Comparison of ENCODE assay signal across 8 cellular contexts in the genomic region with DNA sequence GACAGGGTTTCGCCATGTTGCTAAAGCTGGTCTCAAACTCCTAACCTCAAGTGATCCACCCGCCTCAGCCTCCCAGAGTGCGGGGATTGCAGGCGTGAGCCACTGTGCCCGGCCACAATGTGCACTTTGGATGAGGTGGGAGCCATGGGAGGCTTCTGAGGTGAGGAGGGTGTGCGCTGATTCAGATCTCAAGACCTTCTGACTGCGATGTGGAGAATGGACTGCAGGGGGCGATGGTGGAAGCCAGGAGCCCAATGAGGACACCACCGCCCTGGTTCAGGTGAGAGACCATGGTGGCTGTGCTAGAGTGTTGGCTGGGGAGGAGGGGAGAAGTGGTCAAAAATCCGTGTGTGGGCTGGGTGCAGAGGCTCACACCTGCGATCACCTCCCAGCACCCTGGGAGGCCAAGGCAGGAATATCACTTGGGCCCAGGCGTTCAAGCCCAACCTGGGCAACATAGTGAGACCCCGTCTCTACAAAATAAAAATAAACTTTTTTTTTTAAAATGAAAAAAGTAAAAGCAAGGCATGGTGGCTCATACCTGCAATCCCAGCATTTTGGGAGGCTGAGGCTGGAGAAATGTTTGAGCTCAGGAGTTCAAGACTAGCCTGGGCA. TPM values are rescaled to one million over a fixed set of nuclear protein-coding genes. Genes with fewer than 3 reads are reported as not detected.
DNase-seq lines count a peak whose midpoint lies in the region; ATAC-seq and TF ChIP-seq lines count a peak whose summit lies in the region.
"Had no signal": no experiment of that assay in that cellular context is flagged by ENCODE, and none has a peak within 500 bp of the region (broad histone marks: within the 10 kb centered on the region; RNA-seq: fewer than 3 reads in every experiment).

No MANE protein-coding gene starts in this region.

- in situ Hi-C loops in GM13976 (cut with MboI; ENCODE audit: low sequenced_read_pairs, unreplicated experiment) (no loop called here), astrocyte of the cerebellum (cut with HindIII; ENCODE audit: low sequenced_read_pairs) (no loop called here)

- ATAC-seq in natural killer cell (peak; percentile 44 to 70 (median 61)), GM18511 (IDR thresholded peaks at IDR 0.05; ENCODE audit: unreplicated experiment) (no peak), GM19023 (IDR thresholded peaks at IDR 0.05; ENCODE audit: unreplicated experiment) (no peak)

- H3K27me3 Mint-ChIP-seq in natural killer cell (ENCODE audit: low read depth in 2 of 2): no peaks in the 10 kb centered on the region

- H3K4me1 Mint-ChIP-seq in natural killer cell: peaks cover 7 to 23% of the 10 kb centered on the region in 2 donors

- H3K9me3 Mint-ChIP-seq in natural killer cell: no peaks in the 10 kb centered on the region

- no peak overlapping the region for H3K27ac Mint-ChIP-seq in natural killer cell

- H3K4me3 ChIP-seq in astrocyte of the cerebellum (ENCODE audit: low read depth, low read length): no peak overlapping the region

- no peaks in the 10 kb centered on the region for H3K36me3 Mint-ChIP-seq in natural killer cell

- DNase-seq in GM13976 (ENCODE audit: low spot score) (peak; percentile 50), SK-N-DZ (ENCODE audit: low spot score) (peak; percentile 24), astrocyte of the cerebellum (ENCODE audit: low read depth) (no peak), natural killer cell (peak; percentile 38), NCI-H187 (lab: John Stamatoyannopoulos, UW) (no peak)

- no peak overlapping the region for H3K4me3 Mint-ChIP-seq in natural killer cell

- intact Hi-C loops in natural killer cell (cut with micrococcal nuclease): no loop called here

- peak; percentile 50 for TF ChIP-seq CTCF in GM13976 (IDR thresholded peaks at IDR 0.05; ENCODE audit: borderline replicate concordance, control extremely low read depth, extremely low read depth, insufficient read depth, missing control alignments)
- peak; percentile 49 for TF ChIP-seq CTCF in astrocyte of the cerebellum (IDR thresholded peaks at IDR 0.05; ENCODE audit: low read depth, low read length, missing control alignments)
- peak; percentile 24 for TF ChIP-seq CTCF in natural killer cell (IDR thresholded peaks at IDR 0.05)

RNA-seq across cellular contexts. Expression of gene INAFM1, which starts 5.6 kb away (rescaled TPM):
- 2.1 and 2.9 TPM in 2 replicates for polyA plus RNA-seq in SK-N-DZ (2014; cell fraction: cytosol; rRNA removed)
- 2.4 and 7.3 TPM in 2 replicates for polyA plus RNA-seq in SK-N-DZ (2014; cell fraction: nucleus; rRNA removed)
- 10 to 100 TPM in 1 of 3 donors, 1 to 10 TPM in 2; 9.1 to 10.3 (median 9.5) TPM for total RNA-seq in natural killer cell

RNA-seq across cellular contexts. Expression of gene CCDC9, which starts 24.0 kb away (rescaled TPM):
- polyA plus RNA-seq in SK-N-DZ (2014; cell fraction: cytosol; rRNA removed): 1.4 and 3.0 TPM in 2 replicates
- 3.2 and 3.6 TPM in 2 replicates for polyA plus RNA-seq in SK-N-DZ (2014; cell fraction: nucleus; rRNA removed)
- 10 to 100 TPM; 49.6 to 55.8 (median 55.4) TPM for total RNA-seq in natural killer cell

RNA-seq across cellular contexts. Expression of gene C5AR1, which starts 29.4 kb away (rescaled TPM):
- not detected in 2 replicates for polyA plus RNA-seq in SK-N-DZ (2014; cell fraction: cytosol; rRNA removed)
- not detected in 2 replicates for polyA plus RNA-seq in SK-N-DZ (2014; cell fraction: nucleus; rRNA removed)
- 10 to 100 TPM; 11.4 to 42.7 (median 28.7) TPM for total RNA-seq in natural killer cell
- total RNA-seq: pulmonary artery endothelial cell had no signal

RNA-seq across cellular contexts. Expression of gene BBC3, which starts 49.3 kb away (rescaled TPM):
- polyA plus RNA-seq in SK-N-DZ (2014; cell fraction: cytosol; rRNA removed): 5.3 and 8.5 TPM in 2 replicates
- 6.3 and 9.1 TPM in 2 replicates for polyA plus RNA-seq in SK-N-DZ (2014; cell fraction: nucleus; rRNA removed)
- 10 to 100 TPM; 39.9 to 45.1 (median 43.9) TPM for total RNA-seq in natural killer cell

RNA-seq across cellular contexts. Expression of gene C5AR2, which starts 51.7 kb away (rescaled TPM):
- not detected in 2 replicates for polyA plus RNA-seq in SK-N-DZ (2014; cell fraction: cytosol; rRNA removed)
- not detected in 2 replicates for polyA plus RNA-seq in SK-N-DZ (2014; cell fraction: nucleus; rRNA removed)
- total RNA-seq in natural killer cell: 10 to 100 TPM in 1 of 3 donors, 1 to 10 TPM in 2; 4.3 to 15.5 (median 8.3) TPM

Comparison
In these comparisons a context has a peak if more than half of its experiments do, and no peak if none do; other contexts are left out.
1. DNase-seq: peak in GM13976 (single experiment), SK-N-DZ (single experiment) and natural killer cell (single experiment); none in astrocyte of the cerebellum (single experiment) and NCI-H187 (0 of 2).
2. ATAC-seq: peak in natural killer cell (3 of 3); none in GM18511 (single experiment) and GM19023 (single experiment).
3. Peak in every context shown above with its lines, with median percentiles within 50 percentile points of each other: CTCF ChIP-seq.